In genomic region chr1:27529638-27530018, GRCh38 we compare ENCODE assay signal across 11 cellular contexts. TPM values are rescaled to one million over a fixed set of nuclear protein-coding genes. Genes with fewer than 3 reads are reported as not detected.
DNase-seq lines count a peak whose midpoint lies in the region; ATAC-seq, FAIRE-seq and TF ChIP-seq lines count a peak whose summit lies in the region.
"Had no signal": no experiment of that assay in that cellular context is flagged by ENCODE, and none has a peak within 500 bp of the region (broad histone marks: within the 10 kb centered on the region; RNA-seq: fewer than 3 reads in every experiment).

No MANE protein-coding gene starts in this region.

- H3K9me3 ChIP-seq in astrocyte (ENCODE audit: insufficient read depth, low read depth, low read length) (no peaks in the 10 kb centered on the region), mucosa of rectum (ENCODE audit: control insufficient read depth in 2 of 2, low read length in 2 of 2) (no peaks in the 10 kb centered on the region), testis (no peaks in the 10 kb centered on the region)
- H3K9me3 ChIP-seq: SK-N-SH had no signal

- no peaks in the 10 kb centered on the region for H3K79me2 ChIP-seq in astrocyte (ENCODE audit: insufficient read depth, low read length)

- 46 to 67% methylated on average over 7 of the region's 7 CpGs for WGBS in testis, 2 donors

- H3K4me2 ChIP-seq in astrocyte (ENCODE audit: low read length): no peak overlapping the region
- H3K4me2 ChIP-seq: SK-N-SH had no signal

- peaks cover 3% of the 10 kb centered on the region for H3K27me3 ChIP-seq in astrocyte (ENCODE audit: insufficient read depth, low read length)
- H3K27me3 ChIP-seq in mucosa of rectum (ENCODE audit: control insufficient read depth in 2 of 2, insufficient read depth in 2 of 2, low read length in 2 of 2): no peaks in the 10 kb centered on the region
- H3K27me3 ChIP-seq in testis: no peaks in the 10 kb centered on the region

- H3K27ac ChIP-seq in astrocyte (ENCODE audit: low read depth, low read length) (no peak overlapping the region), mucosa of rectum (ENCODE audit: low read depth in 2 of 2, low read length in 2 of 2) (peak overlapping the region; percentile 90 to 91), testis (peak overlapping the region; percentile 91 to 92)

- ATAC-seq in GM21786 (IDR thresholded peaks at IDR 0.05; ENCODE audit: unreplicated experiment): no peak

- peaks cover 17% of the 10 kb centered on the region for H3K4me1 ChIP-seq in astrocyte (ENCODE audit: insufficient read depth, low read length)
- peaks cover 41 to 45% of the 10 kb centered on the region in 2 donors for H3K4me1 ChIP-seq in mucosa of rectum (ENCODE audit: control insufficient read depth in 2 of 2, insufficient read depth in 2 of 2, low read length in 2 of 2)
- H3K4me1 ChIP-seq in testis: peaks cover 55% of the 10 kb centered on the region

- H3K9ac ChIP-seq in astrocyte (ENCODE audit: low read length) (no peak overlapping the region), mucosa of rectum (ENCODE audit: low read depth in 1 of 2, low read length in 2 of 2) (no peak overlapping the region)
- H3K9ac ChIP-seq: SK-N-SH had no signal

- intact Hi-C loops in testis (cut with DNase I; ENCODE audit: low total_unique reads): no loop called here

- H3K9me3 Mint-ChIP-seq in astrocyte (ENCODE audit: unreplicated experiment): peaks cover 3% of the 10 kb centered on the region

- no peak for TF ChIP-seq POLR2A in testis (IDR thresholded peaks at IDR 0.05)

- DNase-seq in NCI-H1092 treated with DMSO at 0.1 percent for 48 hours (lab: John Stamatoyannopoulos, UW) (peak; percentile 53), NCI-H1092 (lab: John Stamatoyannopoulos, UW) (no peak), astrocyte (ENCODE audit: low read depth) (no peak), testis (no peak), midbrain (lab: John Stamatoyannopoulos, UW) (no peak), iPS-NIHi11 (ENCODE audit: low spot score) (no peak)
- DNase-seq: NCI-H1694, SK-N-SH had no signal

- no peak overlapping the region for H2AFZ ChIP-seq in astrocyte (ENCODE audit: low read depth, low read length)

- H3K4me3 Mint-ChIP-seq in astrocyte (ENCODE audit: unreplicated experiment): peak overlapping the region; percentile 71

- peaks cover 10% of the 10 kb centered on the region for H4K20me1 ChIP-seq in astrocyte (ENCODE audit: insufficient read depth, low read length)

- TF ChIP-seq CTCF in astrocyte (IDR thresholded peaks at IDR 0.05; ENCODE audit: insufficient read depth, low read depth, low read length) (no peak), testis (IDR thresholded peaks at IDR 0.05) (no peak)

- H3K4me3 ChIP-seq in astrocyte (ENCODE audit: insufficient read depth, low read depth, low read length) (no peak overlapping the region), mucosa of rectum (ENCODE audit: low read length in 2 of 2) (no peak overlapping the region), testis (no peak overlapping the region)

- no peak for FAIRE-seq in astrocyte (lab: Jason Lieb, UNC)
- FAIRE-seq: A204.1 had no signal

- peaks cover 34% of the 10 kb centered on the region for H3K4me1 Mint-ChIP-seq in astrocyte (ENCODE audit: low read depth, unreplicated experiment)

- H3K36me3 ChIP-seq in astrocyte (ENCODE audit: insufficient read depth, low read length) (no peaks in the 10 kb centered on the region), mucosa of rectum (ENCODE audit: control insufficient read depth in 2 of 2, insufficient read depth in 2 of 2, low read length in 2 of 2) (no peaks in the 10 kb centered on the region), testis (ENCODE audit: low read depth, missing control alignments) (no peaks in the 10 kb centered on the region)

- peak overlapping the region; percentile 93 for H3K27ac Mint-ChIP-seq in astrocyte (ENCODE audit: unreplicated experiment)

- H3K27me3 Mint-ChIP-seq in astrocyte (ENCODE audit: low read depth, unreplicated experiment): no peaks in the 10 kb centered on the region

- peaks cover 21% of the 10 kb centered on the region for H3K36me3 Mint-ChIP-seq in astrocyte (ENCODE audit: low read depth, unreplicated experiment)

RNA-seq across cellular contexts. Expression of gene WASF2, which starts 39.7 kb away (rescaled TPM):
- total RNA-seq in astrocyte (86.9 and 88.0 TPM in 2 replicates), testis (10 to 100 TPM; 57.8 to 58.0 TPM)
- polyA plus RNA-seq in testis (ENCODE audit: insufficient read depth, low read depth, low replicate concordance): 128 TPM
